ENCODE assay signal across 1 cellular context in genomic region chr10:71529203-71529537, GRCh38.
TF ChIP-seq lines count a peak whose summit lies in the region.

No MANE protein-coding gene starts in this region.

TF ChIP-seq in K562, 482 proteins besides CTCF, POLR2A, EP300 and RAD21:
- TF ChIP-seq BCLAF1 (IDR thresholded peaks at IDR 0.05; ENCODE audit: borderline replicate concordance in 1 of 2, control insufficient read depth in 1 of 2, low read depth in 2 of 2, low read length in 1 of 2) (no peak), BRF1 (IDR thresholded peaks at IDR 0.05; ENCODE audit: borderline replicate concordance, extremely low read depth, insufficient read length) (no peak), HMGXB4 (CRISPR knock-in tag; IDR thresholded peaks at IDR 0.05) (no peak), RBM39 (optimal IDR thresholded peaks at IDR 0.05; ENCODE audit: low read depth, low read length) (no peak)
